Comparison of ENCODE assay signal across 23 cellular contexts in the genomic region with DNA sequence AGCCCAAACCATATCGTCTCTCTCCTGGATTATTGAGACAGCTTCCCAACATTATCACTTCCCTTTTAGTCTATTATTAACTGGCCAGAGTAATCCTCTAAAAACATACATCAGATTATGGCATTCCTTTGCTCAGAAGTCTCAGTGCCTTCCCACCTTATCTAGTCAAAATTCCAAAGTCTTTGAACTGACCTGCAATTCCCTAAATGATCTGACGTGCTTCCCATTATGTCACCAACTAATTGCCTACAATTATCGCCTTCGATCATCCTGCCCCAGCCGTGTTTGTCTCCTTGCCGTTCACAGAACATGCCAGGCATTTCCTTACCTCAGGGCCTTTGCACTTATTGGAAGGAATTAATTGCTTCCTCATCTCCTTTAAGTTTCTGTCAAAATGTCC.
"Had no signal": no experiment of that assay in that cellular context is flagged by ENCODE, and none has a peak within 500 bp of the region (broad histone marks: within the 10 kb centered on the region; RNA-seq: fewer than 3 reads in every experiment).

No MANE protein-coding gene starts in this region.

- DNase-seq: activated B cell treated with CpG ODN at 0.5 μM for 24 hours; activated CD4-positive, alpha-beta T cell treated with anti-CD3 and anti-CD28 coated beads for 1 hour; activated CD4-positive, alpha-beta T cell treated with anti-CD3 and anti-CD28 coated beads, Interleukin-2, amount 10 ng/mL, durations not matched to agents 24 days and 14 days; activated CD4-positive, alpha-beta T cell treated with anti-CD3 and anti-CD28 coated beads, Interleukin-2, amount 50 U/mL, for 48 hours; activated CD8-positive, alpha-beta memory T cell treated with anti-CD3 and anti-CD28 coated beads, Interleukin-2, amount 10 ng/mL, durations not matched to agents 7 days and 5 days; activated effector memory CD4-positive, alpha-beta T cell treated with Interleukin-2 at 50 U/mL for 16 hours; activated naive CD4-positive, alpha-beta T cell; activated T-cell treated with anti-CD3 and anti-CD28 coated beads, Interleukin-2, amount 50 U/mL, for 24 hours; amygdala; Kasumi-1; KBM-7; NCI-H146; NCI-H187 treated with DMSO at 0.1 percent for 48 hours; NCI-H2081 treated with DMSO at 0.1 percent for 48 hours; NCI-H2171; NCI-H526; SHP77 treated with DMSO at 0.1 percent for 48 hours; T-cell; T-helper 2 cell; T1000 had no signal

- H3K27ac Mint-ChIP-seq: activated B cell treated with CpG ODN at 0.5 μM for 24 hours; activated CD4-positive, alpha-beta T cell treated with anti-CD3 and anti-CD28 coated beads, Interleukin-2, amount 10 ng/mL, durations not matched to agents 24 days and 14 days; activated CD8-positive, alpha-beta memory T cell treated with anti-CD3 and anti-CD28 coated beads, Interleukin-2, amount 10 ng/mL, durations not matched to agents 7 days and 5 days; activated naive CD8-positive, alpha-beta T cell; activated T-cell treated with anti-CD3 and anti-CD28 coated beads, Interleukin-2, amount 50 U/mL, for 24 hours; activated T-helper 1 cell treated with anti-CD3 and anti-CD28 coated beads, Interleukin-12 subunit alpha, Interleukin-12 subunit beta, Interleukin-2, Interleukin-4 antibody, amounts not matched to agents 30 ng/mL and 10 ng/mL and 1 ng/mL, durations not matched to agents 14 hours and 24 hours and 36 hours; brain; T-cell had no signal

- H3K9me3 Mint-ChIP-seq: activated CD4-positive, alpha-beta T cell treated with anti-CD3 and anti-CD28 coated beads, Interleukin-2, amount 10 ng/mL, durations not matched to agents 24 days and 14 days; activated T-helper 1 cell treated with anti-CD3 and anti-CD28 coated beads, Interleukin-12 subunit alpha, Interleukin-12 subunit beta, Interleukin-2, Interleukin-4 antibody, amounts not matched to agents 30 ng/mL and 10 ng/mL and 1 ng/mL, durations not matched to agents 14 hours and 24 hours and 36 hours had no signal

- H3K4me3 Mint-ChIP-seq: activated B cell treated with CpG ODN at 0.5 μM for 24 hours; activated CD4-positive, alpha-beta T cell treated with anti-CD3 and anti-CD28 coated beads, Interleukin-2, amount 10 ng/mL, durations not matched to agents 24 days and 14 days; activated CD8-positive, alpha-beta memory T cell treated with anti-CD3 and anti-CD28 coated beads, Interleukin-2, amount 10 ng/mL, durations not matched to agents 7 days and 5 days; activated naive CD8-positive, alpha-beta T cell; activated T-cell treated with anti-CD3 and anti-CD28 coated beads, Interleukin-2, amount 50 U/mL, for 24 hours; activated T-helper 1 cell treated with anti-CD3 and anti-CD28 coated beads, Interleukin-12 subunit alpha, Interleukin-12 subunit beta, Interleukin-2, Interleukin-4 antibody, amounts not matched to agents 30 ng/mL and 10 ng/mL and 1 ng/mL, durations not matched to agents 14 hours and 24 hours and 36 hours; brain; T-cell had no signal

- H3K4me1 Mint-ChIP-seq: activated B cell treated with CpG ODN at 0.5 μM for 24 hours; activated CD4-positive, alpha-beta T cell treated with anti-CD3 and anti-CD28 coated beads, Interleukin-2, amount 10 ng/mL, durations not matched to agents 24 days and 14 days; activated CD8-positive, alpha-beta memory T cell treated with anti-CD3 and anti-CD28 coated beads, Interleukin-2, amount 10 ng/mL, durations not matched to agents 7 days and 5 days; brain; T-cell had no signal

- ATAC-seq: activated CD8-positive, alpha-beta memory T cell treated with anti-CD3 and anti-CD28 coated beads, Interleukin-2, amount 10 ng/mL, durations not matched to agents 7 days and 5 days; T-cell had no signal

- H3K36me3 Mint-ChIP-seq: activated CD8-positive, alpha-beta memory T cell treated with anti-CD3 and anti-CD28 coated beads, Interleukin-2, amount 10 ng/mL, durations not matched to agents 7 days and 5 days; T-cell had no signal

- H3K27me3 Mint-ChIP-seq: activated B cell treated with CpG ODN at 0.5 μM for 24 hours; activated T-cell treated with anti-CD3 and anti-CD28 coated beads, Interleukin-2, amount 50 U/mL, for 24 hours; brain; T-cell had no signal
